In genomic region chr16:31130899-31131298, GRCh38 we compare ENCODE assay signal across 16 cellular contexts. TPM values are rescaled to one million over a fixed set of nuclear protein-coding genes. Genes with fewer than 3 reads are reported as not detected.
DNase-seq lines count a peak whose midpoint lies in the region; ATAC-seq and TF ChIP-seq lines count a peak whose summit lies in the region.
"Had no signal": no experiment of that assay in that cellular context is flagged by ENCODE, and none has a peak within 500 bp of the region (broad histone marks: within the 10 kb centered on the region; RNA-seq: fewer than 3 reads in every experiment).

No MANE protein-coding gene starts in this region.

- no peaks in the 10 kb centered on the region for H3K27me3 Mint-ChIP-seq in activated CD4-positive, alpha-beta T cell treated with anti-CD3 and anti-CD28 coated beads for 36 hours
- H3K27me3 Mint-ChIP-seq: activated naive CD8-positive, alpha-beta T cell; T-helper 17 cell had no signal

- H3K4me3 Mint-ChIP-seq in activated CD4-positive, alpha-beta T cell treated with anti-CD3 and anti-CD28 coated beads for 36 hours: no peak overlapping the region
- H3K4me3 Mint-ChIP-seq: activated naive CD8-positive, alpha-beta T cell; T-helper 17 cell had no signal

- TF ChIP-seq CTCF in 22Rv1 (IDR thresholded peaks at IDR 0.05) (no peak), LNCaP clone FGC (IDR thresholded peaks at IDR 0.05; ENCODE audit: control insufficient read depth, extremely low read depth, insufficient read depth) (no peak), epithelial cell of esophagus (IDR thresholded peaks at IDR 0.05; ENCODE audit: insufficient read depth, low read depth, low read length, missing control alignments) (no peak)

- H3K9me3 Mint-ChIP-seq in activated CD4-positive, alpha-beta T cell treated with anti-CD3 and anti-CD28 coated beads for 36 hours (ENCODE audit: low read depth): no peaks in the 10 kb centered on the region

- peaks cover 17 to 34% of the 10 kb centered on the region in 2 donors for H3K36me3 ChIP-seq in mucosa of rectum (ENCODE audit: control insufficient read depth in 2 of 2, insufficient read depth in 2 of 2, low read length in 2 of 2)

- H3K27ac Mint-ChIP-seq in activated CD4-positive, alpha-beta T cell treated with anti-CD3 and anti-CD28 coated beads for 36 hours: no peak overlapping the region
- H3K27ac Mint-ChIP-seq: activated naive CD8-positive, alpha-beta T cell; T-helper 17 cell had no signal

- peaks cover 70 to 78% of the 10 kb centered on the region in 2 donors for H3K4me1 ChIP-seq in mucosa of rectum (ENCODE audit: control insufficient read depth in 2 of 2, insufficient read depth in 2 of 2, low read length in 2 of 2)

- CTCF ChIA-PET in activated CD4-positive, alpha-beta T cell treated with anti-CD3 and anti-CD28 coated beads for 36 hours (lab: Charles Lee): interaction anchor here (0.6 to 3.1 kb wide), 2 partner anchors 11 to 315 kb away, joined by 3 to 10 read pairs; no protein-coding TSS in a partner anchor

- H3K27ac ChIP-seq in 22Rv1: peak overlapping the region; percentile 72
- H3K27ac ChIP-seq in mucosa of rectum (ENCODE audit: low read depth in 2 of 2, low read length in 2 of 2): peak overlapping the region; percentile 92 to 98

- POLR2A ChIA-PET in activated CD4-positive, alpha-beta T cell treated with anti-CD3 and anti-CD28 coated beads for 36 hours (lab: Charles Lee): no interaction called here

- DNase-seq in LNCaP clone FGC (ENCODE audit: low read depth) (peak; percentile 92), epithelial cell of esophagus (ENCODE audit: low read depth) (peak; percentile 91), A172 (ENCODE audit: low spot score) (no peak), T1000 (lab: John Stamatoyannopoulos, UW) (no peak)
- DNase-seq in activated CD4-positive, alpha-beta T cell treated with anti-CD3 and anti-CD28 coated beads for 36 hours: no peak
- DNase-seq: DMS 273 treated with DMSO at 0.1 percent for 48 hours, foreskin melanocyte, mesenchymal stem cell, NCI-H2107, T-helper 17 cell had no signal

- peaks cover 18% of the 10 kb centered on the region for H3K36me3 Mint-ChIP-seq in activated CD4-positive, alpha-beta T cell treated with anti-CD3 and anti-CD28 coated beads for 36 hours (ENCODE audit: low read depth)
- H3K36me3 Mint-ChIP-seq: activated naive CD8-positive, alpha-beta T cell had no signal

- H3K27me3 ChIP-seq in mucosa of rectum (ENCODE audit: control insufficient read depth in 2 of 2, insufficient read depth in 2 of 2, low read length in 2 of 2): no peaks in the 10 kb centered on the region

- ATAC-seq in activated CD4-positive, alpha-beta T cell treated with anti-CD3 and anti-CD28 coated beads for 36 hours: no peak
- ATAC-seq in GM21737 (IDR thresholded peaks at IDR 0.05; ENCODE audit: unreplicated experiment): no peak
- ATAC-seq: GM12878, T-helper 17 cell had no signal

- H3K9ac ChIP-seq in mucosa of rectum (ENCODE audit: low read depth in 1 of 2, low read length in 2 of 2): peak overlapping the region in 1 of 2 donors; percentile 76

- H3K4me3 ChIP-seq in LNCaP clone FGC (ENCODE audit: low read depth, low read length) (no peak overlapping the region), epithelial cell of esophagus (ENCODE audit: low read length) (no peak overlapping the region), mucosa of rectum (ENCODE audit: low read length in 2 of 2) (no peak overlapping the region)
- H3K4me3 ChIP-seq: GM12878 had no signal

- intact Hi-C loops in activated CD4-positive, alpha-beta T cell treated with anti-CD3 and anti-CD28 coated beads for 36 hours (cut with DNase I, micrococcal nuclease): no loop called here

- H3K9me3 ChIP-seq in mucosa of rectum (ENCODE audit: control insufficient read depth in 2 of 2, low read length in 2 of 2): no peaks in the 10 kb centered on the region

- H3K4me1 Mint-ChIP-seq in activated CD4-positive, alpha-beta T cell treated with anti-CD3 and anti-CD28 coated beads for 36 hours: no peaks in the 10 kb centered on the region

RNA-seq across cellular contexts. Expression of gene PRSS8, which starts 4.6 kb away (rescaled TPM):
- 2.9 and 4.2 TPM in 2 replicates for total RNA-seq in A172 (2014; rRNA removed; shearing (Covaris generic))
- total RNA-seq in activated CD4-positive, alpha-beta T cell treated with anti-CD3 and anti-CD28 coated beads for 36 hours: not detected
- total RNA-seq: activated CD8-positive, alpha-beta memory T cell treated with anti-CD3 and anti-CD28 coated beads for 36 hours; T-helper 17 cell had no signal

RNA-seq across cellular contexts. Expression of gene KAT8, which starts 13.4 kb away (rescaled TPM):
- total RNA-seq in A172 (2014; rRNA removed; shearing (Covaris generic)): 46.6 and 55.6 TPM in 2 replicates
- total RNA-seq in activated CD4-positive, alpha-beta T cell treated with anti-CD3 and anti-CD28 coated beads for 36 hours: 10 to 100 TPM; 53.6 to 63.1 TPM

RNA-seq across cellular contexts. Expression of gene PRSS36, which starts 19.0 kb away (rescaled TPM):
- total RNA-seq in A172 (2014; rRNA removed; shearing (Covaris generic)): 0.41 and 0.55 TPM in 2 replicates
- under 1 TPM; 0.26 to 0.43 TPM for total RNA-seq in activated CD4-positive, alpha-beta T cell treated with anti-CD3 and anti-CD28 coated beads for 36 hours

RNA-seq across cellular contexts. Expression of gene BCKDK, which starts 22.7 kb away (rescaled TPM):
- total RNA-seq in A172 (2014; rRNA removed; shearing (Covaris generic)): 28.6 and 38.1 TPM in 2 replicates
- 10 to 100 TPM; 50.0 to 53.3 TPM for total RNA-seq in activated CD4-positive, alpha-beta T cell treated with anti-CD3 and anti-CD28 coated beads for 36 hours

RNA-seq across cellular contexts. Expression of gene VKORC1, which starts 36.3 kb away (rescaled TPM):
- 137 and 164 TPM in 2 replicates for total RNA-seq in A172 (2014; rRNA removed; shearing (Covaris generic))
- 10 to 100 TPM; 59.6 to 64.2 TPM for total RNA-seq in activated CD4-positive, alpha-beta T cell treated with anti-CD3 and anti-CD28 coated beads for 36 hours

Comparison
In these comparisons a context has a peak if more than half of its experiments do, and no peak if none do; other contexts are left out.
1. DNase-seq: peak in LNCaP clone FGC (single experiment) and epithelial cell of esophagus (single experiment); none in A172 (single experiment), activated CD4-positive, alpha-beta T cell treated with anti-CD3 and anti-CD28 coated beads for 36 hours (single experiment) and T1000 (single experiment).